ENCODE assay signal across 8 cellular contexts in genomic region chr19:30224689-30225606, GRCh38.
DNase-seq lines count a peak whose midpoint lies in the region; ATAC-seq lines count a peak whose summit lies in the region.

No MANE protein-coding gene starts in this region.

- H3K9me3 Mint-ChIP-seq in CD4-positive, CD25-positive, alpha-beta regulatory T cell, result peaks cover 0 to 7% (median 2%) of the 10 kb centered on the region in 7 donors

- peak overlapping the region; percentile 53 to 88 (median 72) for H3K4me3 Mint-ChIP-seq in CD4-positive, CD25-positive, alpha-beta regulatory T cell

- DNase-seq in CD4-positive, CD25-positive, alpha-beta regulatory T cell, result no peak
- peak; percentile 77 for DNase-seq in NCI-H1105 treated with DMSO at 0.1 percent for 48 hours (lab: John Stamatoyannopoulos, UW)
- no peak for DNase-seq in HuH-7 (ENCODE audit: low spot score)
- no peak for DNase-seq in amniotic stem cell (lab: John Stamatoyannopoulos, UW)
- no peak for DNase-seq in effector CD8-positive, alpha-beta T cell (lab: John Stamatoyannopoulos, UW)
- DNase-seq in KG1 (lab: John Stamatoyannopoulos, UW), result no peak

- H3K27me3 ChIP-seq in CD4-positive, CD25-positive, alpha-beta regulatory T cell (ENCODE audit: control insufficient read depth, insufficient read depth, low read length), result peaks cover 15% of the 10 kb centered on the region
- no peaks in the 10 kb centered on the region for H3K27me3 ChIP-seq in neuron (ENCODE audit: insufficient read depth, low read length)

- peaks cover 5 to 38% (median 19%) of the 10 kb centered on the region in 4 donors for H3K4me1 Mint-ChIP-seq in CD4-positive, CD25-positive, alpha-beta regulatory T cell

- peak overlapping the region; percentile 26 for H3K4me3 ChIP-seq in CD4-positive, CD25-positive, alpha-beta regulatory T cell (ENCODE audit: low read depth, low read length)
- H3K4me3 ChIP-seq in neuron (ENCODE audit: low read length), result peak overlapping the region; percentile 91

- peaks cover 69% of the 10 kb centered on the region for H3K27me3 Mint-ChIP-seq in CD4-positive, CD25-positive, alpha-beta regulatory T cell

- no peak overlapping the region for H3K27ac ChIP-seq in CD4-positive, CD25-positive, alpha-beta regulatory T cell (ENCODE audit: insufficient read depth, low read length, poor library complexity, severe bottlenecking)
- H3K27ac ChIP-seq in cingulate gyrus (ENCODE audit: low read depth, low read length), result peak overlapping the region; percentile 78

- peaks cover 35% of the 10 kb centered on the region for H3K4me1 ChIP-seq in CD4-positive, CD25-positive, alpha-beta regulatory T cell (ENCODE audit: control insufficient read depth, insufficient read depth, low read length, poor library complexity, severe bottlenecking)
- peaks cover 22% of the 10 kb centered on the region for H3K4me1 ChIP-seq in neuron (ENCODE audit: insufficient read depth, low read length)

- no peaks in the 10 kb centered on the region for H3K36me3 ChIP-seq in CD4-positive, CD25-positive, alpha-beta regulatory T cell (ENCODE audit: control insufficient read depth, insufficient read depth, low read length)
- no peaks in the 10 kb centered on the region for H3K36me3 ChIP-seq in neuron (ENCODE audit: insufficient read depth, low read length)

- no peaks in the 10 kb centered on the region for H3K9me3 ChIP-seq in CD4-positive, CD25-positive, alpha-beta regulatory T cell (ENCODE audit: control insufficient read depth in 2 of 2, low read length in 2 of 2)
- peaks cover 3% of the 10 kb centered on the region for H3K9me3 ChIP-seq in neuron (ENCODE audit: low read length)

- H3K36me3 Mint-ChIP-seq in CD4-positive, CD25-positive, alpha-beta regulatory T cell, result peaks cover 3% of the 10 kb centered on the region

- no peak overlapping the region for H3K27ac Mint-ChIP-seq in CD4-positive, CD25-positive, alpha-beta regulatory T cell

- ATAC-seq in CD4-positive, CD25-positive, alpha-beta regulatory T cell (ENCODE audit: low read depth in 2 of 2), result no peak

- H2AFZ ChIP-seq in neuron (ENCODE audit: low read depth, low read length), result no peak overlapping the region
